Comparison of ENCODE assay signal across 1 cellular context in the genomic region with DNA sequence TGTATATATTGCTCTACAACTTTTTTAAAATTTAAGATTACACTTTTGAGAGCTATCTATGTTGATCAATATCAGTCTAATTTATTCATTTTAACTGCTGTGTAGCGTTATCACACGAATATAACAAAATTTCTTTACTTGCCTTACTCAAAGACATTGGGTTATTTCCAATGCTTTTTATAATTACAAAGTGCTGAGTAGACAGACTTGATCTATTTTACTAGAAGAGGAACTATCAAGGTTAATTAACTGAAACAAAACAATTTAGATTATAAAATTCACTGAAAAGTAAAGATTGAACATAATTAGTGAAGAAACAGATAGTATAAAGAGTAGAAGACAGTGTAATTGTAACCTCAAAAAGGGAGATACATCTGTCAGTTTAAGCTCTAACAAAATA.
TF ChIP-seq lines count a peak whose summit lies in the region.

No MANE protein-coding gene starts in this region.

TF ChIP-seq in HepG2, 621 proteins besides CTCF, POLR2A, EP300 and RAD21 (continued from another document):
- TF ChIP-seq, protein P1, sequence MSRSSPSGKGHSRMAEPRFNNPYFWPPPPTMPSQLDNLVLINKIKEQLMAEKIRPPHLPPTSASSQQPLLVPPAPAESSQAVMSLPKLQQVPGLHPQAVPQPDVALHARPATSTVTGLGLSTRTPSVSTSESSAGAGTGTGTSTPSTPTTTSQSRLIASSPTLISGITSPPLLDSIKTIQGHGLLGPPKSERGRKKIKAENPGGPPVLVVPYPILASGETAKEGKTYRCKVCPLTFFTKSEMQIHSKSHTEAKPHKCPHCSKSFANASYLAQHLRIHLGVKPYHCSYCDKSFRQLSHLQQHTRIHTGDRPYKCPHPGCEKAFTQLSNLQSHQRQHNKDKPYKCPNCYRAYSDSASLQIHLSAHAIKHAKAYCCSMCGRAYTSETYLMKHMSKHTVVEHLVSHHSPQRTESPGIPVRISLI (CRISPR knock-in tag; IDR thresholded peaks at IDR 0.05; ENCODE audit: borderline replicate concordance), result no peak
- TF ChIP-seq ZC3H13 (CRISPR knock-in tag; IDR thresholded peaks at IDR 0.05), result no peak
- peak; percentile 70 to 80 for TF ChIP-seq MAFK (conservative IDR thresholded peaks at IDR 0.05 in 1 of 2, IDR thresholded peaks at IDR 0.05 in 1 of 2; ENCODE audit: low read length in 2 of 2)
- TF ChIP-seq, protein P2, sequence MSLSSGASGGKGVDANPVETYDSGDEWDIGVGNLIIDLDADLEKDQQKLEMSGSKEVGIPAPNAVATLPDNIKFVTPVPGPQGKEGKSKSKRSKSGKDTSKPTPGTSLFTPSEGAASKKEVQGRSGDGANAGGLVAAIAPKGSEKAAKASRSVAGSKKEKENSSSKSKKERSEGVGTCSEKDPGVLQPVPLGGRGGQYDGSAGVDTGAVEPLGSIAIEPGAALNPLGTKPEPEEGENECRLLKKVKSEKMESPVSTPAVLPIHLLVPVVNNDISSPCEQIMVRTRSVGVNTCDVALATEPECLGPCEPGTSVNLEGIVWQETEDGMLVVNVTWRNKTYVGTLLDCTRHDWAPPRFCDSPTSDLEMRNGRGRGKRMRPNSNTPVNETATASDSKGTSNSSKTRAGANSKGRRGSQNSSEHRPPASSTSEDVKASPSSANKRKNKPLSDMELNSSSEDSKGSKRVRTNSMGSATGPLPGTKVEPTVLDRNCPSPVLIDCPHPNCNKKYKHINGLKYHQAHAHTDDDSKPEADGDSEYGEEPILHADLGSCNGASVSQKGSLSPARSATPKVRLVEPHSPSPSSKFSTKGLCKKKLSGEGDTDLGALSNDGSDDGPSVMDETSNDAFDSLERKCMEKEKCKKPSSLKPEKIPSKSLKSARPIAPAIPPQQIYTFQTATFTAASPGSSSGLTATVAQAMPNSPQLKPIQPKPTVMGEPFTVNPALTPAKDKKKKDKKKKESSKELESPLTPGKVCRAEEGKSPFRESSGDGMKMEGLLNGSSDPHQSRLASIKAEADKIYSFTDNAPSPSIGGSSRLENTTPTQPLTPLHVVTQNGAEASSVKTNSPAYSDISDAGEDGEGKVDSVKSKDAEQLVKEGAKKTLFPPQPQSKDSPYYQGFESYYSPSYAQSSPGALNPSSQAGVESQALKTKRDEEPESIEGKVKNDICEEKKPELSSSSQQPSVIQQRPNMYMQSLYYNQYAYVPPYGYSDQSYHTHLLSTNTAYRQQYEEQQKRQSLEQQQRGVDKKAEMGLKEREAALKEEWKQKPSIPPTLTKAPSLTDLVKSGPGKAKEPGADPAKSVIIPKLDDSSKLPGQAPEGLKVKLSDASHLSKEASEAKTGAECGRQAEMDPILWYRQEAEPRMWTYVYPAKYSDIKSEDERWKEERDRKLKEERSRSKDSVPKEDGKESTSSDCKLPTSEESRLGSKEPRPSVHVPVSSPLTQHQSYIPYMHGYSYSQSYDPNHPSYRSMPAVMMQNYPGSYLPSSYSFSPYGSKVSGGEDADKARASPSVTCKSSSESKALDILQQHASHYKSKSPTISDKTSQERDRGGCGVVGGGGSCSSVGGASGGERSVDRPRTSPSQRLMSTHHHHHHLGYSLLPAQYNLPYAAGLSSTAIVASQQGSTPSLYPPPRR (CRISPR knock-in tag; IDR thresholded peaks at IDR 0.05; ENCODE audit: borderline replicate concordance), result no peak
- TF ChIP-seq, protein P3, sequence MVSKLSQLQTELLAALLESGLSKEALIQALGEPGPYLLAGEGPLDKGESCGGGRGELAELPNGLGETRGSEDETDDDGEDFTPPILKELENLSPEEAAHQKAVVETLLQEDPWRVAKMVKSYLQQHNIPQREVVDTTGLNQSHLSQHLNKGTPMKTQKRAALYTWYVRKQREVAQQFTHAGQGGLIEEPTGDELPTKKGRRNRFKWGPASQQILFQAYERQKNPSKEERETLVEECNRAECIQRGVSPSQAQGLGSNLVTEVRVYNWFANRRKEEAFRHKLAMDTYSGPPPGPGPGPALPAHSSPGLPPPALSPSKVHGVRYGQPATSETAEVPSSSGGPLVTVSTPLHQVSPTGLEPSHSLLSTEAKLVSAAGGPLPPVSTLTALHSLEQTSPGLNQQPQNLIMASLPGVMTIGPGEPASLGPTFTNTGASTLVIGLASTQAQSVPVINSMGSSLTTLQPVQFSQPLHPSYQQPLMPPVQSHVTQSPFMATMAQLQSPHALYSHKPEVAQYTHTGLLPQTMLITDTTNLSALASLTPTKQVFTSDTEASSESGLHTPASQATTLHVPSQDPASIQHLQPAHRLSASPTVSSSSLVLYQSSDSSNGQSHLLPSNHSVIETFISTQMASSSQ (IDR thresholded peaks at IDR 0.05; ENCODE audit: low read depth), result no peak
- TF ChIP-seq, protein P3 (CRISPR knock-in tag; IDR thresholded peaks at IDR 0.05; ENCODE audit: borderline replicate concordance), result no peak
- no peak for TF ChIP-seq TAF15 (IDR thresholded peaks at IDR 0.05; ENCODE audit: low read depth, low read length, poor library complexity, severe bottlenecking)
